In genomic region chr2:171923206-171923605, GRCh38 we compare ENCODE assay signal across 8 cellular contexts. TPM values are rescaled to one million over a fixed set of nuclear protein-coding genes. Genes with fewer than 3 reads are reported as not detected.
A peak's percentile ranks its signal among the peaks of the same experiment; 100 is the strongest.
DNase-seq lines count a peak whose midpoint lies in the region; TF ChIP-seq lines count a peak whose summit lies in the region.

No MANE protein-coding gene starts in this region.

- H2BK12ac ChIP-seq in H9 (ENCODE audit: insufficient read length, low read depth, low read length), result no peak overlapping the region

- H3K9ac ChIP-seq in H9 (ENCODE audit: extremely low read depth, insufficient read length, low read length), result peak overlapping the region; percentile 88

- no peak overlapping the region for H3K27ac ChIP-seq in H9 (ENCODE audit: insufficient read length, low read depth, low read length)

- no peak overlapping the region for H2BK5ac ChIP-seq in H9 (ENCODE audit: insufficient read length, low read length)

- no peak overlapping the region for H4K91ac ChIP-seq in H9 (ENCODE audit: insufficient read length, low read depth, low read length)

- H3K9me3 ChIP-seq in BE2C (no peaks in the 10 kb centered on the region), H9 (ENCODE audit: control insufficient read depth, low read depth, low read length) (no peaks in the 10 kb centered on the region)

- no peak overlapping the region for H4K5ac ChIP-seq in H9 (ENCODE audit: insufficient read length, low read depth, low read length)

- H2AFZ ChIP-seq in H9 (ENCODE audit: low read length), result no peak overlapping the region

- H3K36me3 ChIP-seq in BE2C, result no peaks in the 10 kb centered on the region; the same call in 1 of the 2 replicates

- H3K27ac Mint-ChIP-seq in H9, result peak overlapping the region in 2 of 3 experiments; percentile 97 to 99; a peak in 4 of 7 replicates

- H2AK5ac ChIP-seq in H9 (ENCODE audit: insufficient read length, low read length), result no peak overlapping the region

- no CpG with 5 or more reads among the region's 13 CpGs for WGBS in H9 (ENCODE audit: extremely low coverage, insufficient read length, low lambda C conversion rate)

- H3K79me1 ChIP-seq in H9 (ENCODE audit: insufficient read depth, low read depth, low read length, poor library complexity, severe bottlenecking), result peaks cover 3% of the 10 kb centered on the region

- no peak for TF ChIP-seq CTCF in BE2C (IDR thresholded peaks at IDR 0.05; ENCODE audit: low read depth, low read length)
- TF ChIP-seq CTCF in H9 (conservative IDR thresholded peaks at IDR 0.05), result no peak

- no peak overlapping the region for H3K56ac ChIP-seq in H9 (ENCODE audit: insufficient read length, low read depth, low read length)

- no peaks in the 10 kb centered on the region for H3K4me1 ChIP-seq in BE2C
- no peaks in the 10 kb centered on the region; the same call in 1 of the 2 replicates for H3K4me1 ChIP-seq in H9 (ENCODE audit: insufficient read depth, low read length)

- H2BK15ac ChIP-seq in H9 (ENCODE audit: low read depth, low read length), result no peak overlapping the region

- H3K79me2 ChIP-seq in H9 (ENCODE audit: insufficient read depth, low read length), result peaks cover 3% of the 10 kb centered on the region; the same call in 1 of the 2 replicates

- H3K14ac ChIP-seq in H9 (ENCODE audit: insufficient read depth, low read length), result no peak overlapping the region

- peak overlapping the region; percentile 83 to 91 for H3K4me3 Mint-ChIP-seq in H9

- H2BK20ac ChIP-seq in H9 (ENCODE audit: low read depth, low read length, poor library complexity, severe bottlenecking), result no peak overlapping the region

- H3K36me3 Mint-ChIP-seq in H9 (ENCODE audit: insufficient read depth in 1 of 3, low read depth in 3 of 3), result peaks cover 5 to 27% (median 21%) of the 10 kb centered on the region in 3 experiments; a peak in 6 of 7 replicates

- H3K27me3 Mint-ChIP-seq in H9 (ENCODE audit: low read depth), result no peaks in the 10 kb centered on the region

- no peaks in the 10 kb centered on the region for H4K20me1 ChIP-seq in H9 (ENCODE audit: control insufficient read depth, insufficient read depth, insufficient read length)

- DNase-seq in BE2C (peak; percentile 10), H9 (no peak), UCSD-AML1 (lab: John Stamatoyannopoulos, UW; ENCODE audit: unreplicated experiment) (peak; percentile 23), fibroblast of the conjunctiva (ENCODE audit: low read depth) (peak; percentile 14), retina (peak; percentile 7), NCI-H146 (lab: John Stamatoyannopoulos, UW) (no peak), NCI-H1930 (lab: John Stamatoyannopoulos, UW) (no peak)
- DNase-seq in stimulated activated CD4-positive, alpha-beta T cell treated with anti-CD3 and anti-CD28 coated beads, Interleukin-4, amount 100 ng/mL, for 1 hour, result no peak

- H3K27me3 ChIP-seq in BE2C, result no peaks in the 10 kb centered on the region
- no peaks in the 10 kb centered on the region for H3K27me3 ChIP-seq in H9 (ENCODE audit: insufficient read depth, low read length)

- H3K4me3 ChIP-seq in BE2C (ENCODE audit: low read depth, low read length), result peak overlapping the region; percentile 79

- H3K4me1 Mint-ChIP-seq in H9, result peaks cover 14 to 17% of the 10 kb centered on the region in 2 experiments

- H3K4me2 ChIP-seq in H9 (ENCODE audit: insufficient read depth, insufficient read length, low read length), result peak overlapping the region; percentile 86

- H3K23ac ChIP-seq in H9 (ENCODE audit: insufficient read length, low read depth, low read length), result no peak overlapping the region

- H3K9me3 Mint-ChIP-seq in H9, result no peaks in the 10 kb centered on the region; a peak in 2 of 5 replicates

- H3K23me2 ChIP-seq in H9 (ENCODE audit: insufficient read length, low read depth, low read length, poor library complexity, severe bottlenecking), result peaks cover 4% of the 10 kb centered on the region

- no peak overlapping the region for H3T11ph ChIP-seq in H9 (ENCODE audit: low read length)

- no peak overlapping the region for H3K18ac ChIP-seq in H9 (ENCODE audit: insufficient read length, low read depth, low read length)

- H4K8ac ChIP-seq in H9 (replicated peaks; ENCODE audit: insufficient read length, low read depth, low read length), result no peak overlapping the region

- H2BK120ac ChIP-seq in H9 (ENCODE audit: low read depth, low read length, poor library complexity, severe bottlenecking), result no peak overlapping the region

- no peak overlapping the region for H3K4ac ChIP-seq in H9 (ENCODE audit: low read depth, low read length)

RNA-seq across cellular contexts. Expression of gene HAT1, which starts 0.9 kb away (rescaled TPM):
- polyA plus RNA-seq in BE2C (2012; ENCODE audit: insufficient read depth, insufficient read length, low read depth), result 7.5 TPM
- 73.0 and 75.0 TPM in 2 replicates for total RNA-seq in H9 (2021)

RNA-seq across cellular contexts. Expression of gene SLC25A12, which starts 29.2 kb away (rescaled TPM):
- polyA plus RNA-seq in BE2C (2012; ENCODE audit: insufficient read depth, insufficient read length, low read depth), result 14.7 TPM
- total RNA-seq in H9 (2021), result 10.1 and 10.8 TPM in 2 replicates

Comparison
In these comparisons a context has a peak if more than half of its experiments do, and no peak if none do; other contexts are left out.
1. DNase-seq: peak in BE2C (single experiment), UCSD-AML1 (single experiment), fibroblast of the conjunctiva (single experiment) and retina (single experiment); none in H9 (single experiment), NCI-H146 (single experiment), stimulated activated CD4-positive, alpha-beta T cell treated with anti-CD3 and anti-CD28 coated beads, Interleukin-4, amount 100 ng/mL, for 1 hour (single experiment) and NCI-H1930 (0 of 2).